7 cellular contexts compared by ENCODE assay signal in genomic region chr16:14186007-14186953, GRCh38.
DNase-seq lines count a peak whose midpoint lies in the region; ATAC-seq and TF ChIP-seq lines count a peak whose summit lies in the region.

No MANE protein-coding gene starts in this region.

- no peaks in the 10 kb centered on the region for H3K36me3 ChIP-seq in left lung

- H3K27ac ChIP-seq in cingulate gyrus (ENCODE audit: low read depth, low read length) (peak overlapping the region; percentile 76), left lung (peak overlapping the region; percentile 58 to 64)

- peak; percentile 10 for DNase-seq in NCI-H345 treated with DMSO at 0.1 percent for 48 hours (lab: John Stamatoyannopoulos, UW; ENCODE audit: unreplicated experiment)
- DNase-seq in left lung: peak in 1 of 2 donors; percentile 38
- peak; percentile 77 for DNase-seq in superior temporal gyrus (ENCODE audit: extremely low spot score)
- no peak for DNase-seq in effector CD8-positive, alpha-beta T cell (lab: John Stamatoyannopoulos, UW)

- H3K4me1 ChIP-seq in left lung: peaks cover 3 to 24% of the 10 kb centered on the region in 2 donors

- intact Hi-C loops in left lung (cut with DNase I): loop anchor here in 1 of 2 donors (10.0 kb wide), 1 partner anchor 261 kb away; the partner anchor contains the start of gene ERCC4

- H3K4me3 ChIP-seq in left lung: peak overlapping the region; percentile 10 to 28

- ATAC-seq in left lung (peak; percentile 60), GM21423 (IDR thresholded peaks at IDR 0.05; ENCODE audit: unreplicated experiment) (no peak)

- H3K27me3 ChIP-seq in left lung: no peaks in the 10 kb centered on the region

- TF ChIP-seq CTCF in GM12873 (IDR thresholded peaks at IDR 0.05; ENCODE audit: insufficient read depth, low read depth, low read length, missing control alignments): peak; percentile 36
- peak; percentile 28 to 38 for TF ChIP-seq CTCF in left lung (IDR thresholded peaks at IDR 0.05)

- H3K9me3 ChIP-seq in left lung: no peaks in the 10 kb centered on the region
